ENCODE assay signal across 12 cellular contexts in genomic region chr7:116780966-116781365, GRCh38.
DNase-seq lines count a peak whose midpoint lies in the region; ATAC-seq, FAIRE-seq and TF ChIP-seq lines count a peak whose summit lies in the region.
"Had no signal": no experiment of that assay in that cellular context is flagged by ENCODE, and none has a peak within 500 bp of the region (broad histone marks: within the 10 kb centered on the region; RNA-seq: fewer than 3 reads in every experiment).

No MANE protein-coding gene starts in this region.

- peak; percentile 84 for DNase-seq in DMS53 (lab: John Stamatoyannopoulos, UW)
- no peak for DNase-seq in heart right ventricle
- peak in 4 of 6 donors; percentile 64 to 83 (median 78) for DNase-seq in pancreas
- no peak for DNase-seq in COR-L47 (lab: John Stamatoyannopoulos, UW)
- DNase-seq in CD1c-positive myeloid dendritic cell (ENCODE audit: extremely low spot score) = no peak
- DNase-seq in NCI-H524 (lab: John Stamatoyannopoulos, UW) = no peak
- DNase-seq: activated naive CD4-positive, alpha-beta T cell; caudate nucleus; Karpas-422; NCI-H2171 had no signal

- H3K9me3 ChIP-seq in heart right ventricle (no peaks in the 10 kb centered on the region), pancreas (no peaks in the 10 kb centered on the region)

- H3K4me3 ChIP-seq in heart right ventricle (no peak overlapping the region), pancreas (no peak overlapping the region)

- no peak for TF ChIP-seq RAD21 in Ishikawa (IDR thresholded peaks at IDR 0.05; ENCODE audit: low read depth)

- H3K27ac ChIP-seq in heart right ventricle = no peak overlapping the region
- H3K27ac ChIP-seq in pancreas = peak overlapping the region; percentile 42 to 80 (median 64)

- no peak for TF ChIP-seq EP300 in Ishikawa (IDR thresholded peaks at IDR 0.05; ENCODE audit: borderline replicate concordance)

- H3K4me1 ChIP-seq in heart right ventricle (peaks cover 0 to 20% (median 7%) of the 10 kb centered on the region in 9 donors), pancreas (peaks cover 32 to 48% (median 42%) of the 10 kb centered on the region in 3 donors)

- intact Hi-C loops in heart right ventricle (cut with DNase I) = loop anchor here in 3 of 10 donors (10.0 kb wide), 3 partner anchors 56 to 116 kb away; partner anchors contain the start of gene MET (in 1 of the 3)
- intact Hi-C loops in pancreas (cut with DNase I) = no loop called here

- WGBS in heart right ventricle, 2 donors = 32 to 53% methylated on average over 1 of the region's 1 CpG
- WGBS in pancreas, 2 donors = 0 to 19% methylated on average over 1 of the region's 1 CpG

- no peak for TF ChIP-seq CTCF in heart right ventricle (IDR thresholded peaks at IDR 0.05)
- no peak for TF ChIP-seq CTCF in pancreas (IDR thresholded peaks at IDR 0.05)

- peak in 5 of 8 donors; percentile 14 to 53 (median 39) for ATAC-seq in heart right ventricle
- ATAC-seq in pancreas = peak; percentile 76 to 90 (median 84)
- no peak for ATAC-seq in GM21381 (IDR thresholded peaks at IDR 0.05; ENCODE audit: unreplicated experiment)

- H3K36me3 ChIP-seq in heart right ventricle (peaks cover 0 to 24% (median 0%) of the 10 kb centered on the region in 9 donors), pancreas (no peaks in the 10 kb centered on the region)

- FAIRE-seq in pancreas (lab: Jason Lieb, UNC) = no peak

- H3K27me3 ChIP-seq in heart right ventricle = no peaks in the 10 kb centered on the region
- H3K27me3 ChIP-seq in pancreas = no peaks in the 10 kb centered on the region

TF ChIP-seq in Ishikawa, 13 proteins besides CTCF, POLR2A, EP300 and RAD21:
- TF ChIP-seq NFIC (IDR thresholded peaks at IDR 0.05) = peak; percentile 14; the same call in 1 of the 2 replicates
- TF ChIP-seq TEAD4 (IDR thresholded peaks at IDR 0.05) = no peak
- TF ChIP-seq REST (IDR thresholded peaks at IDR 0.05; ENCODE audit: low read depth) = no peak
- no peak for TF ChIP-seq ZBTB7A (IDR thresholded peaks at IDR 0.05; ENCODE audit: low read depth)
- no peak for TF ChIP-seq YY1 (IDR thresholded peaks at IDR 0.05; ENCODE audit: low read depth)
- no peak for TF ChIP-seq CREB1 (IDR thresholded peaks at IDR 0.05; ENCODE audit: low read depth)
- TF ChIP-seq CEBPB (IDR thresholded peaks at IDR 0.05) = no peak
- TF ChIP-seq EGR1 (IDR thresholded peaks at IDR 0.05) = no peak
- TF ChIP-seq MAX (IDR thresholded peaks at IDR 0.05) = peak; percentile 44; the same call in 1 of the 2 replicates
- TF ChIP-seq FOXM1 (IDR thresholded peaks at IDR 0.05; ENCODE audit: borderline replicate concordance, low read depth) = no peak
- TF ChIP-seq TCF12 (IDR thresholded peaks at IDR 0.05; ENCODE audit: low read depth) = no peak
- no peak for TF ChIP-seq TAF1 (IDR thresholded peaks at IDR 0.05; ENCODE audit: low read depth)
- TF ChIP-seq USF1 (IDR thresholded peaks at IDR 0.05) = peak; percentile 80

Comparison
In these comparisons a context has a peak if more than half of its experiments do, and no peak if none do; other contexts are left out.
1. DNase-seq: peak in DMS53 (single experiment) and pancreas (4 of 6); none in heart right ventricle (0 of 2), COR-L47 (single experiment), CD1c-positive myeloid dendritic cell (single experiment) and NCI-H524 (0 of 2).
2. H3K27ac ChIP-seq: peak in pancreas (4 of 4); none in heart right ventricle (0 of 10).